1 cellular context compared by ENCODE assay signal in the genomic region with DNA sequence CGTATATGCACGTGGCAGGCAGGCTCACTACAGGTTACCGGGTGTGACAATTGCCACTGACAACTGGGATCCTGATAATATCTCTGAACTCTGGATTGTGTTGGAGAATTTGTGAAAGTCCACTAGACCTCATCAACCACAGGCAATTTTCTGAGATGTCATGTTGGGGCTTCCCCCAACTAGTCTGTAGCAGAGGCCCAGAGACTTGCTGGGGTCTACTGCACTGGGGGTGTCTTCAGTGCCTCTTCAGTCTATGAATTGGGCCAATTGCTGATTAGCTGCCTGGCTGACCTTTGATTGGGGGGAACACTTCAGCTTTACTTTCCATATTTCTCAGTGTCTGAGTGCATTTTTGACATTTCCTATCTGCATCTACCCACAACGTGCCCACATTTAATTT.
TF ChIP-seq lines count a peak whose summit lies in the region.

No MANE protein-coding gene starts in this region.

TF ChIP-seq in K562, 482 proteins besides CTCF, POLR2A, EP300 and RAD21 (continued from another document):
- TF ChIP-seq ZKSCAN8 (CRISPR knock-in tag; IDR thresholded peaks at IDR 0.05) = no peak
- no peak for TF ChIP-seq NFE2 (IDR thresholded peaks at IDR 0.05; ENCODE audit: low read depth)
- TF ChIP-seq ZNF77 (CRISPR knock-in tag; IDR thresholded peaks at IDR 0.05) = no peak
- TF ChIP-seq GATAD2B (IDR thresholded peaks at IDR 0.05; ENCODE audit: borderline replicate concordance) = no peak
- TF ChIP-seq CHD1 (IDR thresholded peaks at IDR 0.05; ENCODE audit: low read length) = no peak
